16 cellular contexts compared by ENCODE assay signal in the genomic region with DNA sequence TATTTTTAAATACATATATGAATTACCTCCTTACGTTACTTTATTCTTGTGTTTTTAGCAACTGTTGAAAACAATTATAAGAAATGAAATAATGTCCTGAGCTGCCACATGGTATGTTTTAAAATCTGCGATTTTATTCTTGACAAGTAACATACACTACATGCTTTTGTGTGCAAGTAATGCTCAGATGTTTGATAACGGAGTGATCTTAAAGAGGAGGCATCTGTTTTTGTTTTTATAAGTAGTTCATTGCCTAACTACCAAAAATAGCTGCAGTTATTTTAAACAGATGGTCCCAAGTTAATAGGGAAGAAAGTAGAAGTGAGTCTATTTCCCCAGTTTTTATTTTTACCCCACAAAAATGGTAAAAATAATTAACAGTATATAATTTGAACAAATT. TPM values are rescaled to one million over a fixed set of nuclear protein-coding genes. Genes with fewer than 3 reads are reported as not detected.
DNase-seq lines count a peak whose midpoint lies in the region; TF ChIP-seq lines count a peak whose summit lies in the region.
"Had no signal": no experiment of that assay in that cellular context is flagged by ENCODE, and none has a peak within 500 bp of the region (broad histone marks: within the 10 kb centered on the region; RNA-seq: fewer than 3 reads in every experiment).

No MANE protein-coding gene starts in this region.

- peak; percentile 17 for DNase-seq in NCI-H1694 treated with DMSO at 0.1 percent for 48 hours (lab: John Stamatoyannopoulos, UW)
- DNase-seq in NCI-H1694 (lab: John Stamatoyannopoulos, UW), result no peak
- no peak for DNase-seq in right atrium auricular region (ENCODE audit: low spot score)
- DNase-seq in tibial artery, result no peak
- DNase-seq in HK-2 (ENCODE audit: unreplicated experiment), result no peak
- no peak for DNase-seq in posterior vena cava (ENCODE audit: low spot score)
- DNase-seq in RKO (ENCODE audit: low spot score), result no peak
- DNase-seq: activated CD8-positive, alpha-beta T cell treated with anti-CD3 and anti-CD28 coated beads, Interleukin-2, amount 10 ng/mL, durations not matched to agents 7 days and 5 days; aorta; Caco-2; islet precursor cell; MG63; NCI-H2171; NK-92 treated with Interleukin-12 subunit alpha and Interleukin-12 subunit beta, amount 100 ng/mL, for 24 hours had no signal

- H3K27me3 ChIP-seq in right atrium auricular region, result no peaks in the 10 kb centered on the region
- no peaks in the 10 kb centered on the region for H3K27me3 ChIP-seq in tibial artery
- H3K27me3 ChIP-seq: MG63 had no signal

- H3K36me3 ChIP-seq in right atrium auricular region (no peaks in the 10 kb centered on the region), tibial artery (no peaks in the 10 kb centered on the region)
- H3K36me3 ChIP-seq: MG63 had no signal

- no peak overlapping the region for H3K4me3 ChIP-seq in right atrium auricular region
- no peak overlapping the region for H3K4me3 ChIP-seq in tibial artery
- H3K4me3 ChIP-seq: MG63 had no signal

- intact Hi-C loops in tibial artery (cut with DNase I; ENCODE audit: low total_unique reads) (no loop called here), posterior vena cava (cut with DNase I) (no loop called here)

- peaks cover 0 to 94% of the 10 kb centered on the region in 2 donors for H3K4me1 ChIP-seq in right atrium auricular region
- H3K4me1 ChIP-seq in tibial artery, result peaks cover 0 to 83% (median 54%) of the 10 kb centered on the region in 4 donors

- TF ChIP-seq CTCF in right atrium auricular region (IDR thresholded peaks at IDR 0.05) (no peak), tibial artery (IDR thresholded peaks at IDR 0.05) (no peak)

- peak overlapping the region; percentile 13 for H3K27ac ChIP-seq in angular gyrus (ENCODE audit: low read depth, low read length)
- peak overlapping the region; percentile 32 to 57 for H3K27ac ChIP-seq in right atrium auricular region
- H3K27ac ChIP-seq in tibial artery, result peak overlapping the region; percentile 19 to 45
- H3K27ac ChIP-seq: 22Rv1 had no signal

- H3K9me3 ChIP-seq in right atrium auricular region (no peaks in the 10 kb centered on the region), tibial artery (no peaks in the 10 kb centered on the region)
- H3K9me3 ChIP-seq: Caco-2, MG63 had no signal

RNA-seq across cellular contexts. Expression of gene GAB1, which starts 55.2 kb away (rescaled TPM):
- total RNA-seq in right atrium auricular region (10 to 100 TPM; 65.4 to 81.7 TPM), posterior vena cava (10 to 100 TPM; 36.0 to 36.6 TPM)
